In genomic region chr6:35967059-35967769, GRCh38 we compare ENCODE assay signal across 1 cellular context.
TF ChIP-seq lines count a peak whose summit lies in the region.

No MANE protein-coding gene starts in this region.

TF ChIP-seq in HepG2, 621 proteins besides CTCF, POLR2A, EP300 and RAD21 (continued from another document and continues in another):
- TF ChIP-seq, protein P1, sequence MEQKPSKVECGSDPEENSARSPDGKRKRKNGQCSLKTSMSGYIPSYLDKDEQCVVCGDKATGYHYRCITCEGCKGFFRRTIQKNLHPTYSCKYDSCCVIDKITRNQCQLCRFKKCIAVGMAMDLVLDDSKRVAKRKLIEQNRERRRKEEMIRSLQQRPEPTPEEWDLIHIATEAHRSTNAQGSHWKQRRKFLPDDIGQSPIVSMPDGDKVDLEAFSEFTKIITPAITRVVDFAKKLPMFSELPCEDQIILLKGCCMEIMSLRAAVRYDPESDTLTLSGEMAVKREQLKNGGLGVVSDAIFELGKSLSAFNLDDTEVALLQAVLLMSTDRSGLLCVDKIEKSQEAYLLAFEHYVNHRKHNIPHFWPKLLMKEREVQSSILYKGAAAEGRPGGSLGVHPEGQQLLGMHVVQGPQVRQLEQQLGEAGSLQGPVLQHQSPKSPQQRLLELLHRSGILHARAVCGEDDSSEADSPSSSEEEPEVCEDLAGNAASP (CRISPR knock-in tag; IDR thresholded peaks at IDR 0.05; ENCODE audit: borderline replicate concordance), result no peak
- TF ChIP-seq SIX1 (CRISPR knock-in tag; IDR thresholded peaks at IDR 0.05; ENCODE audit: borderline replicate concordance), result peak; percentile 84; the same call in 1 of the 2 replicates
- TF ChIP-seq, protein P2, sequence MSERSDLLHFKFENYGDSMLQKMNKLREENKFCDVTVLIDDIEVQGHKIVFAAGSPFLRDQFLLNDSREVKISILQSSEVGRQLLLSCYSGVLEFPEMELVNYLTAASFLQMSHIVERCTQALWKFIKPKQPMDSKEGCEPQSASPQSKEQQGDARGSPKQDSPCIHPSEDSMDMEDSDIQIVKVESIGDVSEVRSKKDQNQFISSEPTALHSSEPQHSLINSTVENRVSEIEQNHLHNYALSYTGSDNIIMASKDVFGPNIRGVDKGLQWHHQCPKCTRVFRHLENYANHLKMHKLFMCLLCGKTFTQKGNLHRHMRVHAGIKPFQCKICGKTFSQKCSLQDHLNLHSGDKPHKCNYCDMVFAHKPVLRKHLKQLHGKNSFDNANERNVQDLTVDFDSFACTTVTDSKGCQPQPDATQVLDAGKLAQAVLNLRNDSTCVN (CRISPR knock-in tag; IDR thresholded peaks at IDR 0.05; ENCODE audit: borderline replicate concordance), result no peak
- no peak for TF ChIP-seq ATAD3A (CRISPR knock-in tag; IDR thresholded peaks at IDR 0.05)
- no peak for TF ChIP-seq PRDM15 (CRISPR knock-in tag; IDR thresholded peaks at IDR 0.05)
- no peak for TF ChIP-seq ZNF251 (CRISPR knock-in tag; IDR thresholded peaks at IDR 0.05)
- no peak for TF ChIP-seq NFATC3 (CRISPR knock-in tag; IDR thresholded peaks at IDR 0.05)
- peak; percentile 35; the same call in 1 of the 2 replicates for TF ChIP-seq TARDBP (CRISPR knock-in tag; IDR thresholded peaks at IDR 0.05)
- TF ChIP-seq, protein P3, sequence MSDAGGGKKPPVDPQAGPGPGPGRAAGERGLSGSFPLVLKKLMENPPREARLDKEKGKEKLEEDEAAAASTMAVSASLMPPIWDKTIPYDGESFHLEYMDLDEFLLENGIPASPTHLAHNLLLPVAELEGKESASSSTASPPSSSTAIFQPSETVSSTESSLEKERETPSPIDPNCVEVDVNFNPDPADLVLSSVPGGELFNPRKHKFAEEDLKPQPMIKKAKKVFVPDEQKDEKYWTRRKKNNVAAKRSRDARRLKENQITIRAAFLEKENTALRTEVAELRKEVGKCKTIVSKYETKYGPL (CRISPR knock-in tag; IDR thresholded peaks at IDR 0.05), result no peak
- no peak for TF ChIP-seq ONECUT2 (CRISPR knock-in tag; IDR thresholded peaks at IDR 0.05)
- TF ChIP-seq, protein P4, sequence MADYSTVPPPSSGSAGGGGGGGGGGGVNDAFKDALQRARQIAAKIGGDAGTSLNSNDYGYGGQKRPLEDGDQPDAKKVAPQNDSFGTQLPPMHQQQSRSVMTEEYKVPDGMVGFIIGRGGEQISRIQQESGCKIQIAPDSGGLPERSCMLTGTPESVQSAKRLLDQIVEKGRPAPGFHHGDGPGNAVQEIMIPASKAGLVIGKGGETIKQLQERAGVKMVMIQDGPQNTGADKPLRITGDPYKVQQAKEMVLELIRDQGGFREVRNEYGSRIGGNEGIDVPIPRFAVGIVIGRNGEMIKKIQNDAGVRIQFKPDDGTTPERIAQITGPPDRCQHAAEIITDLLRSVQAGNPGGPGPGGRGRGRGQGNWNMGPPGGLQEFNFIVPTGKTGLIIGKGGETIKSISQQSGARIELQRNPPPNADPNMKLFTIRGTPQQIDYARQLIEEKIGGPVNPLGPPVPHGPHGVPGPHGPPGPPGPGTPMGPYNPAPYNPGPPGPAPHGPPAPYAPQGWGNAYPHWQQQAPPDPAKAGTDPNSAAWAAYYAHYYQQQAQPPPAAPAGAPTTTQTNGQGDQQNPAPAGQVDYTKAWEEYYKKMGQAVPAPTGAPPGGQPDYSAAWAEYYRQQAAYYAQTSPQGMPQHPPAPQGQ (CRISPR knock-in tag; IDR thresholded peaks at IDR 0.05; ENCODE audit: borderline replicate concordance), result no peak
- TF ChIP-seq, protein P5, sequence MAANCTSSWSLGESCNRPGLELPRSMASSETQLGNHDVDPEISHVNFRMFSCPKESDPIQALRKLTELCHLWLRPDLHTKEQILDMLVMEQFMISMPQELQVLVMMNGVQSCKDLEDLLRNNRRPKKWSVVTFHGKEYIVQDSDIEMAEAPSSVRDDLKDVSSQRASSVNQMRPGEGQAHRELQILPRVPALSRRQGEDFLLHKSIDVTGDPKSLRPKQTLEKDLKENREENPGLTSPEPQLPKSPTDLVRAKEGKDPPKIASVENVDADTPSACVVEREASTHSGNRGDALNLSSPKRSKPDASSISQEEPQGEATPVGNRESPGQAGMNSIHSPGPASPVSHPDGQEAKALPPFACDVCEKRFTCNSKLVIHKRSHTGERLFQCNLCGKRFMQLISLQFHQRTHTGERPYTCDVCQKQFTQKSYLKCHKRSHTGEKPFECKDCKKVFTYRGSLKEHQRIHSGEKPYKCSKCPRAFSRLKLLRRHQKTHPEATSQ (CRISPR knock-in tag; IDR thresholded peaks at IDR 0.05; ENCODE audit: borderline replicate concordance), result no peak
- no peak for TF ChIP-seq TFDP1 (CRISPR knock-in tag; IDR thresholded peaks at IDR 0.05; ENCODE audit: borderline replicate concordance)
- TF ChIP-seq SRF (IDR thresholded peaks at IDR 0.05; ENCODE audit: low read depth, low read length), result no peak
- peak; percentile 14; the same call in 1 of the 2 replicates for TF ChIP-seq FOXK1 (CRISPR knock-in tag; IDR thresholded peaks at IDR 0.05; ENCODE audit: borderline replicate concordance, low read depth)
- TF ChIP-seq NFKBIZ (CRISPR knock-in tag; IDR thresholded peaks at IDR 0.05), result no peak
- TF ChIP-seq DR1 (CRISPR knock-in tag; IDR thresholded peaks at IDR 0.05), result no peak
- TF ChIP-seq, protein P6, sequence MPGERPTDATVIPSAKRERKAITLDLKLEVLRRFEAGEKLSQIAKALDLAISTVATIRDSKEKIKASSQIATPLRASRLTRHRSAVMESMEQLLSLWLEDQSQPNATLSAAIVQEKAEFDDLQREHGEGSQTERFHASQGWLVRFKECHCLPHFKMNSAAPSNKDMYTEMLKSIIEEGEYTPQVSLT (CRISPR knock-in tag; IDR thresholded peaks at IDR 0.05; ENCODE audit: borderline replicate concordance, low read depth), result no peak
- TF ChIP-seq, protein P7, sequence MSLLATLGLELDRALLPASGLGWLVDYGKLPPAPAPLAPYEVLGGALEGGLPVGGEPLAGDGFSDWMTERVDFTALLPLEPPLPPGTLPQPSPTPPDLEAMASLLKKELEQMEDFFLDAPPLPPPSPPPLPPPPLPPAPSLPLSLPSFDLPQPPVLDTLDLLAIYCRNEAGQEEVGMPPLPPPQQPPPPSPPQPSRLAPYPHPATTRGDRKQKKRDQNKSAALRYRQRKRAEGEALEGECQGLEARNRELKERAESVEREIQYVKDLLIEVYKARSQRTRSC (CRISPR knock-in tag; IDR thresholded peaks at IDR 0.05; ENCODE audit: low read depth), result no peak
- no peak; the same call in 1 of the 2 replicates for TF ChIP-seq KDM1A (CRISPR knock-in tag; IDR thresholded peaks at IDR 0.05)
- TF ChIP-seq SRSF1 (optimal IDR thresholded peaks at IDR 0.05; ENCODE audit: low read depth, low read length), result no peak
- no peak for TF ChIP-seq KAT2B (IDR thresholded peaks at IDR 0.05; ENCODE audit: borderline replicate concordance, low read depth, low read length)
- no peak for TF ChIP-seq GRHL1 (CRISPR knock-in tag; conservative IDR thresholded peaks at IDR 0.05)
- TF ChIP-seq ZNF558 (CRISPR knock-in tag; IDR thresholded peaks at IDR 0.05; ENCODE audit: borderline replicate concordance), result no peak
- TF ChIP-seq, protein P8, sequence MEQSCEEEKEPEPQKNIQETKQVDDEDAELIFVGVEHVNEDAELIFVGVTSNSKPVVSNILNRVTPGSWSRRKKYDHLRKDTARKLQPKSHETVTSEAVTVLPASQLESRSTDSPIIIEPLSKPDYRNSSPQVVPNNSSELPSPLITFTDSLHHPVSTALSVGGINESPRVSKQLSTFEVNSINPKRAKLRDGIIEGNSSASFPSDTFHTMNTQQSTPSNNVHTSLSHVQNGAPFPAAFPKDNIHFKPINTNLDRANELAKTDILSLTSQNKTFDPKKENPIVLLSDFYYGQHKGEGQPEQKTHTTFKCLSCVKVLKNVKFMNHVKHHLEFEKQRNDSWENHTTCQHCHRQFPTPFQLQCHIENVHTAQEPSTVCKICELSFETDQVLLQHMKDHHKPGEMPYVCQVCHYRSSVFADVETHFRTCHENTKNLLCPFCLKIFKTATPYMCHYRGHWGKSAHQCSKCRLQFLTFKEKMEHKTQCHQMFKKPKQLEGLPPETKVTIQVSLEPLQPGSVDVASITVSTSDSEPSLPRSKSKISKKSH (CRISPR knock-in tag; IDR thresholded peaks at IDR 0.05; ENCODE audit: borderline replicate concordance), result no peak
- no peak for TF ChIP-seq ZNF790 (CRISPR knock-in tag; IDR thresholded peaks at IDR 0.05; ENCODE audit: borderline replicate concordance)
- no peak for TF ChIP-seq ISL2 (CRISPR knock-in tag; IDR thresholded peaks at IDR 0.05)
- TF ChIP-seq GZF1 (CRISPR knock-in tag; IDR thresholded peaks at IDR 0.05), result no peak
- TF ChIP-seq, protein P9, sequence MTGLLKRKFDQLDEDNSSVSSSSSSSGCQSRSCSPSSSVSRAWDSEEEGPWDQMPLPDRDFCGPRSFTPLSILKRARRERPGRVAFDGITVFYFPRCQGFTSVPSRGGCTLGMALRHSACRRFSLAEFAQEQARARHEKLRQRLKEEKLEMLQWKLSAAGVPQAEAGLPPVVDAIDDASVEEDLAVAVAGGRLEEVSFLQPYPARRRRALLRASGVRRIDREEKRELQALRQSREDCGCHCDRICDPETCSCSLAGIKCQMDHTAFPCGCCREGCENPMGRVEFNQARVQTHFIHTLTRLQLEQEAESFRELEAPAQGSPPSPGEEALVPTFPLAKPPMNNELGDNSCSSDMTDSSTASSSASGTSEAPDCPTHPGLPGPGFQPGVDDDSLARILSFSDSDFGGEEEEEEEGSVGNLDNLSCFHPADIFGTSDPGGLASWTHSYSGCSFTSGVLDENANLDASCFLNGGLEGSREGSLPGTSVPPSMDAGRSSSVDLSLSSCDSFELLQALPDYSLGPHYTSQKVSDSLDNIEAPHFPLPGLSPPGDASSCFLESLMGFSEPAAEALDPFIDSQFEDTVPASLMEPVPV (CRISPR knock-in tag; IDR thresholded peaks at IDR 0.05), result no peak
- no peak; the same call in 1 of the 2 replicates for TF ChIP-seq ZNF263 (CRISPR knock-in tag; IDR thresholded peaks at IDR 0.05)
- TF ChIP-seq MTF1 (CRISPR knock-in tag; IDR thresholded peaks at IDR 0.05), result no peak
- no peak for TF ChIP-seq MED8 (CRISPR knock-in tag; IDR thresholded peaks at IDR 0.05; ENCODE audit: insufficient replicate concordance)
- TF ChIP-seq ZNF766 (CRISPR knock-in tag; IDR thresholded peaks at IDR 0.05; ENCODE audit: borderline replicate concordance), result no peak
- TF ChIP-seq, protein P10, sequence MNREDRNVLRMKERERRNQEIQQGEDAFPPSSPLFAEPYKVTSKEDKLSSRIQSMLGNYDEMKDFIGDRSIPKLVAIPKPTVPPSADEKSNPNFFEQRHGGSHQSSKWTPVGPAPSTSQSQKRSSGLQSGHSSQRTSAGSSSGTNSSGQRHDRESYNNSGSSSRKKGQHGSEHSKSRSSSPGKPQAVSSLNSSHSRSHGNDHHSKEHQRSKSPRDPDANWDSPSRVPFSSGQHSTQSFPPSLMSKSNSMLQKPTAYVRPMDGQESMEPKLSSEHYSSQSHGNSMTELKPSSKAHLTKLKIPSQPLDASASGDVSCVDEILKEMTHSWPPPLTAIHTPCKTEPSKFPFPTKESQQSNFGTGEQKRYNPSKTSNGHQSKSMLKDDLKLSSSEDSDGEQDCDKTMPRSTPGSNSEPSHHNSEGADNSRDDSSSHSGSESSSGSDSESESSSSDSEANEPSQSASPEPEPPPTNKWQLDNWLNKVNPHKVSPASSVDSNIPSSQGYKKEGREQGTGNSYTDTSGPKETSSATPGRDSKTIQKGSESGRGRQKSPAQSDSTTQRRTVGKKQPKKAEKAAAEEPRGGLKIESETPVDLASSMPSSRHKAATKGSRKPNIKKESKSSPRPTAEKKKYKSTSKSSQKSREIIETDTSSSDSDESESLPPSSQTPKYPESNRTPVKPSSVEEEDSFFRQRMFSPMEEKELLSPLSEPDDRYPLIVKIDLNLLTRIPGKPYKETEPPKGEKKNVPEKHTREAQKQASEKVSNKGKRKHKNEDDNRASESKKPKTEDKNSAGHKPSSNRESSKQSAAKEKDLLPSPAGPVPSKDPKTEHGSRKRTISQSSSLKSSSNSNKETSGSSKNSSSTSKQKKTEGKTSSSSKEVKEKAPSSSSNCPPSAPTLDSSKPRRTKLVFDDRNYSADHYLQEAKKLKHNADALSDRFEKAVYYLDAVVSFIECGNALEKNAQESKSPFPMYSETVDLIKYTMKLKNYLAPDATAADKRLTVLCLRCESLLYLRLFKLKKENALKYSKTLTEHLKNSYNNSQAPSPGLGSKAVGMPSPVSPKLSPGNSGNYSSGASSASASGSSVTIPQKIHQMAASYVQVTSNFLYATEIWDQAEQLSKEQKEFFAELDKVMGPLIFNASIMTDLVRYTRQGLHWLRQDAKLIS (CRISPR knock-in tag; IDR thresholded peaks at IDR 0.05), result no peak
- no peak for TF ChIP-seq ZNF260 (CRISPR knock-in tag; IDR thresholded peaks at IDR 0.05; ENCODE audit: borderline replicate concordance, low read depth)
